Comparison of ENCODE assay signal across 8 cellular contexts in the genomic region with DNA sequence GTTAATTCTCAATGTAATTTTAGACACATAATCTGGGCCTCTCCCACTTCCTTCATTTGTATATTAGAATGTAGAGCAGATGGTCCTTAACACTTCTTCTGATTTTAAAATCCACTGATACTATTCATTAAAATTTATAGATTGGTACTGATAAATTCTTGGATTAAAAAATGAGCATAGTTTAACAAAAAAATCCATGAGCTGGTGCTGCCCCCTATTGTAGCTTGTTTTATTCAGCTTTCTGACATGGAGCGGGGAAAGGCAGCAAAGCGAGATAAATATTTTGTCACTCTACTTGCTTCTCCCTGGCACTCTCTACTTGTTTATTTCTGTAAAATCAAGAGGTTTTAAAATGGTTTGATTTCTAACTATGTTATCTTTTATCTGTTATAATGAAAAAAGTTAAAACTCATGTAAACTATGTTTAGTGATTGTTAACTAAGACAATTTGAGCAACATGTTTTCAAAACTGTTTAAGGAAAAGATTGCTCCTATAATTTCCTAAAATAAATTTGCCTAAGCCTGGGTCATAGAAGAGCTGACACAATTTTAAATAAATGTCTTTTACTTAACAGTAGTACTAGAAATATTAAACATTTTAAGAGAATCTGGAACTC. TPM values are rescaled to one million over a fixed set of nuclear protein-coding genes. Genes with fewer than 3 reads are reported as not detected.
A peak's percentile ranks its signal among the peaks of the same experiment; 100 is the strongest.
DNase-seq lines count a peak whose midpoint lies in the region; ATAC-seq, FAIRE-seq and TF ChIP-seq lines count a peak whose summit lies in the region.

No MANE protein-coding gene starts in this region.

- peak; percentile 63 for TF ChIP-seq CTCF in D721Med (IDR thresholded peaks at IDR 0.05; ENCODE audit: insufficient read depth, missing control alignments)
- peak; percentile 19 to 39 (median 20); a peak in 3 of 6 replicates for TF ChIP-seq CTCF in GM12878 (IDR thresholded peaks at IDR 0.05 in 2 of 3, conservative IDR thresholded peaks at IDR 0.05 in 1 of 3; ENCODE audit: control insufficient read depth in 2 of 3, extremely low read depth in 1 of 3, insufficient read depth in 1 of 3, low read depth in 3 of 3, low read length in 3 of 3)
- TF ChIP-seq CTCF in liver (IDR thresholded peaks at IDR 0.05; ENCODE audit: low read depth, low read length, missing input control) = peak; percentile 59

- RAD21 ChIA-PET in GM12878 (lab: Charles Lee; ENCODE audit: unreplicated experiment) = interaction anchor here (0.7 to 3.2 kb wide), 6 partner anchors 122 to 481 kb away, joined by 3 to 47 read pairs (median 4); no protein-coding TSS in a partner anchor

- FAIRE-seq in D721Med (lab: Jason Lieb, UNC) (peak; percentile 32), GM12878 (lab: Jason Lieb, UNC) (no peak)

- H2AFZ ChIP-seq in GM12878 (ENCODE audit: control insufficient read depth, low read depth, low read length) = no peak overlapping the region

- WGBS in GM12878 (ENCODE audit: insufficient coverage, insufficient replicate concordance, low lambda C conversion rate, missing lambda C conversion rate) = 48% methylated on average over 2 of the region's 2 CpGs
- 37% methylated on average over 2 of the region's 2 CpGs for WGBS in liver

- H3K27ac ChIP-seq in GM12878 (ENCODE audit: control insufficient read depth, insufficient read depth) (no peak overlapping the region), liver (ENCODE audit: low read depth in 1 of 2, low read length in 2 of 2) (no peak overlapping the region)

- in situ Hi-C loops in GM12878 (cut with MboI) = loop anchor here (25.0 kb wide), 1 partner anchor 400 kb away; no protein-coding TSS in a partner anchor

- no peak for TF ChIP-seq EP300 in GM12878 (IDR thresholded peaks at IDR 0.05; ENCODE audit: borderline replicate concordance in 1 of 2, control insufficient read depth in 1 of 2, low read depth in 2 of 2, low read length in 2 of 2)

- H3K9ac ChIP-seq in GM12878 (ENCODE audit: control insufficient read depth, insufficient read depth, low read length) = no peak overlapping the region
- no peak overlapping the region for H3K9ac ChIP-seq in liver (ENCODE audit: low read depth in 1 of 2, low read length in 2 of 2)

- DNase-seq in D721Med (ENCODE audit: insufficient read length, low spot score) (no peak), M059J (ENCODE audit: low read depth) (peak; percentile 50), GM12878 (ENCODE audit: low read depth, low spot score) (no peak), epidermal melanocyte (ENCODE audit: insufficient read length, low spot score) (no peak), NCI-H226 (no peak), cerebellum (ENCODE audit: low spot score) (no peak)

- no peak overlapping the region for H3K4me3 ChIP-seq in GM12878
- H3K4me3 ChIP-seq in liver (ENCODE audit: low read depth in 1 of 3, low read length in 3 of 3) = no peak overlapping the region

- TF ChIP-seq POLR2A in GM12878 (IDR thresholded peaks at IDR 0.05; ENCODE audit: low read depth, low read length) = no peak

- intact Hi-C loops in GM12878 (cut with micrococcal nuclease; ENCODE audit: unreplicated experiment) = loop anchor here (5.0 kb wide), 1 partner anchor 120 kb away; no protein-coding TSS in a partner anchor

- 0 out of 2 replicates have a peak, but pooled peaks have one; percentile 24 for TF ChIP-seq RAD21 in GM12878 (IDR thresholded peaks at IDR 0.05; ENCODE audit: insufficient read depth, low read depth, low read length)
- peak; percentile 85 to 93 for TF ChIP-seq RAD21 in liver (IDR thresholded peaks at IDR 0.05)

- CTCF ChIA-PET in GM12878 (lab: Yijun Ruan, JAX) = interaction anchor here (0.6 to 5.1 kb wide), 16 partner anchors 9 to 951 kb away, joined by 3 to 63 read pairs (median 6); no protein-coding TSS in a partner anchor

- H3K36me3 ChIP-seq in GM12878 (ENCODE audit: control insufficient read depth in 2 of 2, insufficient read depth in 2 of 2, low read length in 1 of 2) (no peaks in the 10 kb centered on the region), liver (ENCODE audit: control insufficient read depth in 4 of 4, insufficient read depth in 3 of 4, low read depth in 1 of 4, low read length in 3 of 4) (peaks cover 0 to 5% (median 2%) of the 10 kb centered on the region in 4 donors)

- H3K4me1 ChIP-seq in GM12878 (ENCODE audit: control insufficient read depth, insufficient read depth, low read length) = no peaks in the 10 kb centered on the region
- H3K4me1 ChIP-seq in liver (ENCODE audit: control insufficient read depth in 4 of 4, insufficient read depth in 4 of 4, low read length in 3 of 4) = peaks cover 0 to 2% (median 0%) of the 10 kb centered on the region in 4 donors

- no peak overlapping the region for H3K4me2 ChIP-seq in GM12878 (ENCODE audit: control insufficient read depth, insufficient read depth)

- no peaks in the 10 kb centered on the region for H3K79me2 ChIP-seq in GM12878 (ENCODE audit: control insufficient read depth, insufficient read depth, low read length)

- no TSS peak for BruUV-seq in GM12878 (replicated peaks; lab: Mats Ljungman, UMichigan)

- H3K27me3 ChIP-seq in GM12878 (replicated peaks in 1 of 2; ENCODE audit: control insufficient read depth in 2 of 2, insufficient read depth in 2 of 2, low read length in 1 of 2) (no peaks in the 10 kb centered on the region), liver (ENCODE audit: control insufficient read depth in 4 of 4, insufficient read depth in 4 of 4, low read length in 3 of 4) (no peaks in the 10 kb centered on the region)

- no peaks in the 10 kb centered on the region for H4K20me1 ChIP-seq in GM12878 (ENCODE audit: control insufficient read depth, insufficient read depth)

- POLR2A ChIA-PET in GM12878 (lab: Charles Lee) = no interaction called here

- ATAC-seq in GM12878 (no peak), HG03025 (IDR thresholded peaks at IDR 0.05; ENCODE audit: low FRiP score, unreplicated experiment) (no peak)

- H3K9me3 ChIP-seq in GM12878 (replicated peaks; ENCODE audit: control insufficient read depth, insufficient read depth, low read length) (no peaks in the 10 kb centered on the region), liver (ENCODE audit: control insufficient read depth in 4 of 4, low read length in 3 of 4) (no peaks in the 10 kb centered on the region)

- SMC1A ChIA-PET in GM12878 (lab: Charles Lee; ENCODE audit: uncharacterized antibody, unreplicated experiment) = interaction anchor here (0.6 to 3.4 kb wide), 3 partner anchors 15 to 411 kb away, joined by 3 to 34 read pairs (median 13); no protein-coding TSS in a partner anchor

TF ChIP-seq in GM12878, 131 proteins besides CTCF, POLR2A, EP300 and RAD21 (continues in another document):
- TF ChIP-seq YY1 (IDR thresholded peaks at IDR 0.05; ENCODE audit: low read depth, low read length) = no peak

TF ChIP-seq in liver, 16 proteins besides CTCF, POLR2A, EP300 and RAD21 (continues in another document):
- no peak for TF ChIP-seq SP1 (IDR thresholded peaks at IDR 0.05)
- TF ChIP-seq FOXA1 (IDR thresholded peaks at IDR 0.05) = no peak
- TF ChIP-seq, protein P1, sequence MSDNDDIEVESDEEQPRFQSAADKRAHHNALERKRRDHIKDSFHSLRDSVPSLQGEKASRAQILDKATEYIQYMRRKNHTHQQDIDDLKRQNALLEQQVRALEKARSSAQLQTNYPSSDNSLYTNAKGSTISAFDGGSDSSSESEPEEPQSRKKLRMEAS (IDR thresholded peaks at IDR 0.05) = no peak
- TF ChIP-seq, protein P2, sequence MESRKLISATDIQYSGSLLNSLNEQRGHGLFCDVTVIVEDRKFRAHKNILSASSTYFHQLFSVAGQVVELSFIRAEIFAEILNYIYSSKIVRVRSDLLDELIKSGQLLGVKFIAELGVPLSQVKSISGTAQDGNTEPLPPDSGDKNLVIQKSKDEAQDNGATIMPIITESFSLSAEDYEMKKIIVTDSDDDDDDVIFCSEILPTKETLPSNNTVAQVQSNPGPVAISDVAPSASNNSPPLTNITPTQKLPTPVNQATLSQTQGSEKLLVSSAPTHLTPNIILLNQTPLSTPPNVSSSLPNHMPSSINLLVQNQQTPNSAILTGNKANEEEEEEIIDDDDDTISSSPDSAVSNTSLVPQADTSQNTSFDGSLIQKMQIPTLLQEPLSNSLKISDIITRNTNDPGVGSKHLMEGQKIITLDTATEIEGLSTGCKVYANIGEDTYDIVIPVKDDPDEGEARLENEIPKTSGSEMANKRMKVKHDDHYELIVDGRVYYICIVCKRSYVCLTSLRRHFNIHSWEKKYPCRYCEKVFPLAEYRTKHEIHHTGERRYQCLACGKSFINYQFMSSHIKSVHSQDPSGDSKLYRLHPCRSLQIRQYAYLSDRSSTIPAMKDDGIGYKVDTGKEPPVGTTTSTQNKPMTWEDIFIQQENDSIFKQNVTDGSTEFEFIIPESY (IDR thresholded peaks at IDR 0.05) = no peak
- no peak for TF ChIP-seq NR2F2 (IDR thresholded peaks at IDR 0.05)
- TF ChIP-seq HNF4A (conservative IDR thresholded peaks at IDR 0.05) = no peak
- TF ChIP-seq GABPA (IDR thresholded peaks at IDR 0.05 in 1 of 2, conservative IDR thresholded peaks at IDR 0.05 in 1 of 2) = no peak
- no peak for TF ChIP-seq YY1 (IDR thresholded peaks at IDR 0.05)
- no peak for TF ChIP-seq RXRA (IDR thresholded peaks at IDR 0.05)
- TF ChIP-seq EGR1 (IDR thresholded peaks at IDR 0.05; ENCODE audit: low read depth in 2 of 2) = no peak
- TF ChIP-seq TAF1 (conservative IDR thresholded peaks at IDR 0.05) = no peak
- TF ChIP-seq HNF4G (IDR thresholded peaks at IDR 0.05) = no peak
- no peak for TF ChIP-seq FOXA2 (IDR thresholded peaks at IDR 0.05)
- no peak for TF ChIP-seq JUND (IDR thresholded peaks at IDR 0.05)

RNA-seq across cellular contexts. Expression of a gene that starts 26.5 kb away (rescaled TPM):
- total RNA-seq in M059J (2014; rRNA removed; shearing (Covaris generic)) = 240 and 344 TPM in 2 replicates
- total RNA-seq in GM12878 (2013; cell fraction: nucleolus; rRNA removed) = not detected in 2 replicates
- total RNA-seq in GM12878 (2014; rRNA removed) = 0.06 TPM in 1 of 2 replicates, not detected in the other
- not detected in 2 replicates for total RNA-seq in GM12878 (2014; rRNA removed; fragmentation: Illumina TruSeq; extraction: Trizol)
- total RNA-seq in GM12878 (2021) = 0.21 and 0.56 TPM in 2 replicates
- polyA plus RNA-seq in GM12878 (2011; ENCODE audit: low read depth) = 0.33 TPM
- polyA plus RNA-seq in GM12878 (2011; rRNA removed) = 0.45 and 0.72 TPM in 2 replicates
- 0.18 and 0.20 TPM in 2 replicates for polyA plus RNA-seq in GM12878 (2011; cell fraction: cytosol; rRNA removed)
- 0.15 and 0.18 TPM in 2 replicates for polyA plus RNA-seq in GM12878 (2011; cell fraction: nucleus; rRNA removed)
- polyA plus RNA-seq in GM12878 (2012) = 0.32 and 0.39 TPM in 2 replicates
- polyA plus RNA-seq in GM12878 (2014; fragmentation: Illumina TruSeq; extraction: Trizol) = 0.03 TPM in 1 of 2 replicates, not detected in the other
- polyA plus RNA-seq in GM12878 (2014; fragmentation: Nextera tagmentation; extraction: Ambion mirVana) = not detected
- not detected in 2 replicates for polyA plus RNA-seq in GM12878 (2014; rRNA removed)
- under 1 TPM; 0.25 to 0.40 TPM for polyA plus RNA-seq in GM12878 (2016; fragmentation: Nextera tagmentation; extraction: Ambion mirVana)
- 0.37 TPM in 1 of 2 replicates, not detected in the other for polyA minus RNA-seq in GM12878 (2011; rRNA and poly(A)+ RNA removed)
- not detected in 2 replicates for polyA minus RNA-seq in GM12878 (2011; cell fraction: cytosol; rRNA and poly(A)+ RNA removed)
- 0.24 and 0.29 TPM in 2 replicates for polyA minus RNA-seq in GM12878 (2011; cell fraction: nucleus; rRNA and poly(A)+ RNA removed)
- total RNA-seq in liver = 10 to 100 TPM; 27.2 to 57.0 TPM
- 10 to 100 TPM; 18.6 to 21.4 TPM for polyA plus RNA-seq in liver
- total RNA-seq in cerebellum = 26.2 TPM

Comparison
In these comparisons a context has a peak if more than half of its experiments do, and no peak if none do; other contexts are left out.
1. RNA of a gene that starts 26.5 kb away (total RNA-seq): 240 to 344 TPM in M059J, 27.2 to 57.0 TPM in liver and 26.2 TPM in cerebellum (single experiment); 0.06 to 0.56 TPM in GM12878; every median in the first group is over 10 times any median in the second.
2. Peak in every context shown above with its lines, with median percentiles within 50 percentile points of each other: CTCF ChIP-seq.